31 cellular contexts compared by ENCODE assay signal in genomic region chr3:12799525-12800440, GRCh38. TPM values are rescaled to one million over a fixed set of nuclear protein-coding genes. Genes with fewer than 3 reads are reported as not detected.
DNase-seq lines count a peak whose midpoint lies in the region; ATAC-seq and TF ChIP-seq lines count a peak whose summit lies in the region.
"Had no signal": no experiment of that assay in that cellular context is flagged by ENCODE, and none has a peak within 500 bp of the region (broad histone marks: within the 10 kb centered on the region; RNA-seq: fewer than 3 reads in every experiment).

No MANE protein-coding gene starts in this region.

- intact Hi-C loops in cardiac septum (cut with DNase I) (loop anchor here (5.0 kb wide), 1 partner anchor 72 kb away; no protein-coding TSS in a partner anchor), left cardiac atrium (cut with DNase I) (no loop called here), upper lobe of right lung (cut with DNase I) (no loop called here)

- no peaks in the 10 kb centered on the region for H3K9me3 ChIP-seq in upper lobe of right lung
- H3K9me3 ChIP-seq: Caco-2, esophagus squamous epithelium, stomach had no signal

- peak; percentile 3 for TF ChIP-seq CTCF in choroid plexus epithelial cell (conservative IDR thresholded peaks at IDR 0.05; ENCODE audit: low read depth, low read length)
- no peak for TF ChIP-seq CTCF in nephron (IDR thresholded peaks at IDR 0.05; ENCODE audit: unreplicated experiment in 3 of 3)
- TF ChIP-seq CTCF in upper lobe of right lung (IDR thresholded peaks at IDR 0.05) = no peak

- H3K27ac Mint-ChIP-seq in nephron = peak overlapping the region; percentile 2 to 35 (median 32)
- H3K27ac Mint-ChIP-seq: activated CD4-positive, alpha-beta T cell treated with anti-CD3 and anti-CD28 coated beads, Interleukin-2, amount 10 ng/mL, durations not matched to agents 24 days and 14 days; activated naive CD4-positive, alpha-beta T cell treated with anti-CD3 and anti-CD28 coated beads, Interleukin-2, amount 50 U/mL, for 72 hours; activated T-helper 17 cell treated with anti-CD3 and anti-CD28 coated beads, Interleukin-2, amount 50 U/mL, for 72 hours; B cell; endodermal cell; GM23338; memory B cell had no signal

- H3K4me3 Mint-ChIP-seq in nephron = peak overlapping the region in 2 of 3 experiments; percentile 35 to 93
- H3K4me3 Mint-ChIP-seq: activated CD4-positive, alpha-beta T cell treated with anti-CD3 and anti-CD28 coated beads, Interleukin-2, amount 10 ng/mL, durations not matched to agents 24 days and 14 days; activated T-helper 17 cell treated with anti-CD3 and anti-CD28 coated beads, Interleukin-2, amount 50 U/mL, for 72 hours; B cell; endodermal cell; GM23338; memory B cell; naive thymus-derived CD8-positive, alpha-beta T cell had no signal

- H3K36me3 ChIP-seq in upper lobe of right lung = no peaks in the 10 kb centered on the region
- H3K36me3 ChIP-seq: esophagus squamous epithelium had no signal

- peaks cover 13% of the 10 kb centered on the region for H3K36me3 Mint-ChIP-seq in nephron (ENCODE audit: low read depth)
- H3K36me3 Mint-ChIP-seq: activated naive CD4-positive, alpha-beta T cell treated with anti-CD3 and anti-CD28 coated beads, Interleukin-2, amount 50 U/mL, for 72 hours; memory B cell had no signal

- DNase-seq in cardiac septum (ENCODE audit: low spot score) (peak; percentile 71), left cardiac atrium (no peak), choroid plexus epithelial cell (ENCODE audit: low read depth) (no peak), upper lobe of right lung (peak; percentile 47), amniotic stem cell (lab: John Stamatoyannopoulos, UW) (no peak), NCI-H345 (lab: John Stamatoyannopoulos, UW) (no peak)
- DNase-seq: activated CD4-positive, alpha-beta T cell treated with anti-CD3 and anti-CD28 coated beads, Interleukin-2, amount 10 ng/mL, durations not matched to agents 24 days and 14 days; activated CD8-positive, alpha-beta memory T cell treated with anti-CD3 and anti-CD28 coated beads, Interleukin-2, amount 50 U/mL, for 4 hours; Caco-2; endodermal cell; esophagus squamous epithelium; IMR-90; naive thymus-derived CD8-positive, alpha-beta T cell; NCI-H1417; NCI-H2107; NK-92 treated with Interleukin-12 subunit alpha and Interleukin-12 subunit beta, amount 100 ng/mL, for 24 hours; stimulated activated CD4-positive, alpha-beta T cell treated with anti-CD3 and anti-CD28 coated beads, Interleukin-4, amount 100 ng/mL, for 1 hour; stomach; T-helper 2 cell; trophoblast cell had no signal

- peaks cover 4% of the 10 kb centered on the region for H3K27me3 Mint-ChIP-seq in nephron (ENCODE audit: low read depth)
- H3K27me3 Mint-ChIP-seq: activated T-helper 17 cell treated with anti-CD3 and anti-CD28 coated beads, Interleukin-2, amount 50 U/mL, for 72 hours had no signal

- H3K4me1 Mint-ChIP-seq in nephron = peaks cover 22% of the 10 kb centered on the region
- H3K4me1 Mint-ChIP-seq: activated T-helper 17 cell treated with anti-CD3 and anti-CD28 coated beads, Interleukin-2, amount 50 U/mL, for 72 hours; endodermal cell had no signal

- H3K27ac ChIP-seq in upper lobe of right lung = no peak overlapping the region

- no peak for ATAC-seq in left cardiac atrium
- ATAC-seq in upper lobe of right lung = no peak
- ATAC-seq in HG03354 (IDR thresholded peaks at IDR 0.05; ENCODE audit: poor library complexity, severe bottlenecking, unreplicated experiment) = no peak
- ATAC-seq: activated T-helper 17 cell treated with anti-CD3 and anti-CD28 coated beads, Interleukin-2, amount 50 U/mL, for 72 hours; GM23338; naive thymus-derived CD8-positive, alpha-beta T cell; Panc1 had no signal

- peaks cover 5% of the 10 kb centered on the region for H3K4me1 ChIP-seq in upper lobe of right lung
- H3K4me1 ChIP-seq: Caco-2 had no signal

- H3K9me3 Mint-ChIP-seq in nephron = no peaks in the 10 kb centered on the region
- H3K9me3 Mint-ChIP-seq: activated CD4-positive, alpha-beta T cell treated with anti-CD3 and anti-CD28 coated beads, Interleukin-2, amount 10 ng/mL, durations not matched to agents 24 days and 14 days; activated naive CD4-positive, alpha-beta T cell treated with anti-CD3 and anti-CD28 coated beads, Interleukin-2, amount 50 U/mL, for 72 hours; activated T-helper 17 cell treated with anti-CD3 and anti-CD28 coated beads, Interleukin-2, amount 50 U/mL, for 72 hours; endodermal cell; GM23338; memory B cell; naive thymus-derived CD8-positive, alpha-beta T cell had no signal

- H3K4me3 ChIP-seq in choroid plexus epithelial cell (ENCODE audit: low read depth, low read length) (no peak overlapping the region), upper lobe of right lung (no peak overlapping the region)
- H3K4me3 ChIP-seq: esophagus squamous epithelium, GM23338, smooth muscle cell, stomach had no signal

- H3K27me3 ChIP-seq in upper lobe of right lung = no peaks in the 10 kb centered on the region
- H3K27me3 ChIP-seq: esophagus squamous epithelium had no signal

RNA-seq across cellular contexts. Expression of gene CAND2, which starts 3.3 kb away (rescaled TPM):
- total RNA-seq in cardiac septum (62.6 TPM), left cardiac atrium (10 to 100 TPM; 41.6 to 51.0 TPM), upper lobe of right lung (7.8 TPM)
- total RNA-seq: Caco-2 had no signal

RNA-seq across cellular contexts. Expression of gene TMEM40, which starts 40.7 kb away (rescaled TPM):
- 0.54 TPM for total RNA-seq in cardiac septum
- 1 to 10 TPM; 4.8 to 6.5 TPM for total RNA-seq in left cardiac atrium
- total RNA-seq in upper lobe of right lung = not detected
- total RNA-seq: activated CD4-positive, alpha-beta T cell treated with anti-CD3 and anti-CD28 coated beads, Interleukin-2, amount 10 ng/mL, durations not matched to agents 24 days and 14 days; activated naive CD4-positive, alpha-beta T cell treated with anti-CD3 and anti-CD28 coated beads, Interleukin-2, amount 50 U/mL, for 72 hours; activated T-helper 17 cell treated with anti-CD3 and anti-CD28 coated beads, Interleukin-2, amount 50 U/mL, for 72 hours; B cell; endodermal cell; IMR-90; naive thymus-derived CD8-positive, alpha-beta T cell; posterior vena cava; SK-MEL-5; stomach had no signal

RNA-seq across cellular contexts. Expression of gene RPL32, which starts 41.6 kb away (rescaled TPM):
- total RNA-seq in cardiac septum (722 TPM), left cardiac atrium (1,000 to 10,000 TPM; 1,021 to 1,102 TPM), upper lobe of right lung (1,191 TPM)

Comparison
In these comparisons a context has a peak if more than half of its experiments do, and no peak if none do; other contexts are left out.
1. DNase-seq: peak in cardiac septum (single experiment) and upper lobe of right lung (single experiment); none in left cardiac atrium (single experiment), choroid plexus epithelial cell (single experiment), amniotic stem cell (single experiment) and NCI-H345 (single experiment).